ENCODE assay signal across 24 cellular contexts in genomic region chrX:24298191-24298590, GRCh38. TPM values are rescaled to one million over a fixed set of nuclear protein-coding genes. Genes with fewer than 3 reads are reported as not detected.
DNase-seq lines count a peak whose midpoint lies in the region; ATAC-seq and TF ChIP-seq lines count a peak whose summit lies in the region.
"Had no signal": no experiment of that assay in that cellular context is flagged by ENCODE, and none has a peak within 500 bp of the region (broad histone marks: within the 10 kb centered on the region; RNA-seq: fewer than 3 reads in every experiment).

No MANE protein-coding gene starts in this region.

- H3K27me3 Mint-ChIP-seq in WTC11 (ENCODE audit: low read depth) = no peaks in the 10 kb centered on the region
- no peaks in the 10 kb centered on the region for H3K27me3 Mint-ChIP-seq in activated CD4-positive, alpha-beta T cell treated with anti-CD3 and anti-CD28 coated beads, Interleukin-2, amount 10 ng/mL, durations not matched to agents 7 days and 5 days

- no peaks in the 10 kb centered on the region for H3K36me3 ChIP-seq in iPS-15b (ENCODE audit: control insufficient read depth, insufficient read depth, low read length)
- no peaks in the 10 kb centered on the region for H3K36me3 ChIP-seq in smooth muscle cell (ENCODE audit: low read depth)
- H3K36me3 ChIP-seq: prostate gland, spleen had no signal

- H3K79me2 ChIP-seq in smooth muscle cell (ENCODE audit: low read depth) = no peaks in the 10 kb centered on the region

- DNase-seq in NCI-H748 (lab: John Stamatoyannopoulos, UW; ENCODE audit: unreplicated experiment) (peak; percentile 8), NCI-H748 treated with DMSO at 0.1 percent for 48 hours (lab: John Stamatoyannopoulos, UW) (no peak), WTC11 (ENCODE audit: low spot score) (no peak), smooth muscle cell (lab: John Stamatoyannopoulos, UW; ENCODE audit: unreplicated experiment) (no peak), T-helper 2 cell (no peak)
- no peak for DNase-seq in activated CD4-positive, alpha-beta T cell treated with anti-CD3 and anti-CD28 coated beads, Interleukin-2, amount 10 ng/mL, durations not matched to agents 7 days and 5 days
- DNase-seq: 8988T; activated naive CD8-positive, alpha-beta T cell treated with anti-CD3 and anti-CD28 coated beads, Interleukin-2, amount 50 U/mL, for 24 hours; head of caudate nucleus; kidney; MV-4-11; naive thymus-derived CD4-positive, alpha-beta T cell; NCI-H187 treated with DMSO at 0.1 percent for 48 hours; spleen; testis had no signal

- H4K20me1 ChIP-seq in smooth muscle cell (ENCODE audit: low read depth) = no peaks in the 10 kb centered on the region

- POLR2A ChIA-PET in WTC11 (lab: Charles Lee) = no interaction called here
- POLR2A ChIA-PET in activated CD4-positive, alpha-beta T cell treated with anti-CD3 and anti-CD28 coated beads, Interleukin-2, amount 10 ng/mL, durations not matched to agents 7 days and 5 days (lab: Charles Lee) = no interaction called here

- no peak overlapping the region for H3K27ac ChIP-seq in smooth muscle cell (ENCODE audit: low read depth)
- H3K27ac ChIP-seq: prostate gland, spleen, testis had no signal

- H3K9ac ChIP-seq in iPS-15b (ENCODE audit: low read depth, low read length) = peak overlapping the region; percentile 32
- H3K9ac ChIP-seq in smooth muscle cell (ENCODE audit: low read depth) = no peak overlapping the region

- no peaks in the 10 kb centered on the region for H3F3A ChIP-seq in smooth muscle cell (ENCODE audit: low read depth)

- peak overlapping the region; percentile 53 for H3K27ac Mint-ChIP-seq in WTC11
- H3K27ac Mint-ChIP-seq in activated CD4-positive, alpha-beta T cell treated with anti-CD3 and anti-CD28 coated beads, Interleukin-2, amount 10 ng/mL, durations not matched to agents 7 days and 5 days = no peak overlapping the region
- H3K27ac Mint-ChIP-seq: activated naive CD8-positive, alpha-beta T cell treated with anti-CD3 and anti-CD28 coated beads, Interleukin-2, amount 50 U/mL, for 24 hours; activated T-helper 1 cell treated with anti-CD3 and anti-CD28 coated beads, Interleukin-12 subunit alpha, Interleukin-12 subunit beta, Interleukin-2, Interleukin-4 antibody, amounts not matched to agents 30 ng/mL and 10 ng/mL and 1 ng/mL, durations not matched to agents 14 hours and 24 hours and 36 hours; naive thymus-derived CD4-positive, alpha-beta T cell had no signal

- H3K9me3 Mint-ChIP-seq in WTC11 = no peaks in the 10 kb centered on the region
- no peaks in the 10 kb centered on the region for H3K9me3 Mint-ChIP-seq in activated CD4-positive, alpha-beta T cell treated with anti-CD3 and anti-CD28 coated beads, Interleukin-2, amount 10 ng/mL, durations not matched to agents 7 days and 5 days
- H3K9me3 Mint-ChIP-seq: activated naive CD8-positive, alpha-beta T cell treated with anti-CD3 and anti-CD28 coated beads, Interleukin-2, amount 50 U/mL, for 24 hours; activated T-helper 1 cell treated with anti-CD3 and anti-CD28 coated beads, Interleukin-12 subunit alpha, Interleukin-12 subunit beta, Interleukin-2, Interleukin-4 antibody, amounts not matched to agents 30 ng/mL and 10 ng/mL and 1 ng/mL, durations not matched to agents 14 hours and 24 hours and 36 hours had no signal

- ATAC-seq in WTC11 = 0 out of 2 replicates have a peak, but pooled peaks have one; percentile 28
- no peak for ATAC-seq in GM19467 (IDR thresholded peaks at IDR 0.05; ENCODE audit: unreplicated experiment)
- ATAC-seq: activated naive CD8-positive, alpha-beta T cell treated with anti-CD3 and anti-CD28 coated beads, Interleukin-2, amount 50 U/mL, for 24 hours; esophagus mucosa; naive thymus-derived CD4-positive, alpha-beta T cell; Right ventricle myocardium inferior had no signal

- no peaks in the 10 kb centered on the region for H3K9me3 ChIP-seq in iPS-15b (ENCODE audit: control insufficient read depth, insufficient read depth, low read length)
- no peaks in the 10 kb centered on the region for H3K9me3 ChIP-seq in smooth muscle cell (replicated peaks; ENCODE audit: low read depth)
- H3K9me3 ChIP-seq: prostate gland, spleen, testis had no signal

- no peak overlapping the region for H3K4me3 ChIP-seq in iPS-15b (ENCODE audit: low read depth, low read length)
- no peak overlapping the region for H3K4me3 ChIP-seq in smooth muscle cell
- H3K4me3 ChIP-seq: prostate gland, spleen, testis had no signal

- 55% methylated on average over 3 of the region's 3 CpGs for WGBS in smooth muscle cell (ENCODE audit: low lambda C conversion rate)

- H3K4me3 Mint-ChIP-seq in WTC11 = no peak overlapping the region
- H3K4me3 Mint-ChIP-seq in activated CD4-positive, alpha-beta T cell treated with anti-CD3 and anti-CD28 coated beads, Interleukin-2, amount 10 ng/mL, durations not matched to agents 7 days and 5 days = no peak overlapping the region
- H3K4me3 Mint-ChIP-seq: activated naive CD8-positive, alpha-beta T cell treated with anti-CD3 and anti-CD28 coated beads, Interleukin-2, amount 50 U/mL, for 24 hours; activated T-helper 1 cell treated with anti-CD3 and anti-CD28 coated beads, Interleukin-12 subunit alpha, Interleukin-12 subunit beta, Interleukin-2, Interleukin-4 antibody, amounts not matched to agents 30 ng/mL and 10 ng/mL and 1 ng/mL, durations not matched to agents 14 hours and 24 hours and 36 hours; naive thymus-derived CD4-positive, alpha-beta T cell had no signal

- H3K4me1 ChIP-seq in iPS-15b (ENCODE audit: control insufficient read depth, insufficient read depth, low read length) (peaks cover 10% of the 10 kb centered on the region), smooth muscle cell (ENCODE audit: low read depth) (peaks cover 11% of the 10 kb centered on the region)
- H3K4me1 ChIP-seq: prostate gland, spleen, testis had no signal

- CTCF ChIA-PET in WTC11 (lab: Charles Lee) = interaction anchor here (0.6 kb wide), 1 partner anchor 11 kb away, joined by 3 read pairs; no protein-coding TSS in a partner anchor
- CTCF ChIA-PET in activated CD4-positive, alpha-beta T cell treated with anti-CD3 and anti-CD28 coated beads, Interleukin-2, amount 10 ng/mL, durations not matched to agents 7 days and 5 days (lab: Charles Lee) = no interaction called here

- no peaks in the 10 kb centered on the region for H3K27me3 ChIP-seq in iPS-15b (ENCODE audit: control insufficient read depth, insufficient read depth, low read length)
- no peaks in the 10 kb centered on the region for H3K27me3 ChIP-seq in smooth muscle cell (ENCODE audit: low read depth)
- H3K27me3 ChIP-seq: spleen, testis had no signal

- H3K4me2 ChIP-seq in smooth muscle cell = no peak overlapping the region

- H3K4me1 Mint-ChIP-seq in WTC11 = peaks cover 19% of the 10 kb centered on the region
- H3K4me1 Mint-ChIP-seq in activated CD4-positive, alpha-beta T cell treated with anti-CD3 and anti-CD28 coated beads, Interleukin-2, amount 10 ng/mL, durations not matched to agents 7 days and 5 days = no peaks in the 10 kb centered on the region
- H3K4me1 Mint-ChIP-seq: activated naive CD8-positive, alpha-beta T cell treated with anti-CD3 and anti-CD28 coated beads, Interleukin-2, amount 50 U/mL, for 24 hours; naive thymus-derived CD4-positive, alpha-beta T cell had no signal

- H2AFZ ChIP-seq in smooth muscle cell (ENCODE audit: low read depth) = peak overlapping the region; percentile 51

- H3K36me3 Mint-ChIP-seq in WTC11 = no peaks in the 10 kb centered on the region
- no peaks in the 10 kb centered on the region for H3K36me3 Mint-ChIP-seq in activated CD4-positive, alpha-beta T cell treated with anti-CD3 and anti-CD28 coated beads, Interleukin-2, amount 10 ng/mL, durations not matched to agents 7 days and 5 days (ENCODE audit: low read depth)
- H3K36me3 Mint-ChIP-seq: naive thymus-derived CD4-positive, alpha-beta T cell had no signal

- TF ChIP-seq CTCF in WTC11 (IDR thresholded peaks at IDR 0.05) (no peak), smooth muscle cell (IDR thresholded peaks at IDR 0.05; ENCODE audit: borderline replicate concordance, insufficient read depth, poor library complexity, severe bottlenecking) (no peak)

TF ChIP-seq in WTC11, 78 proteins besides CTCF, POLR2A, EP300 and RAD21 (continues in another document):
- TF ChIP-seq, protein P1, sequence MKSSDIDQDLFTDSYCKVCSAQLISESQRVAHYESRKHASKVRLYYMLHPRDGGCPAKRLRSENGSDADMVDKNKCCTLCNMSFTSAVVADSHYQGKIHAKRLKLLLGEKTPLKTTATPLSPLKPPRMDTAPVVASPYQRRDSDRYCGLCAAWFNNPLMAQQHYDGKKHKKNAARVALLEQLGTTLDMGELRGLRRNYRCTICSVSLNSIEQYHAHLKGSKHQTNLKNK (CRISPR knock-in tag; IDR thresholded peaks at IDR 0.05) = no peak
- TF ChIP-seq E2F4 (CRISPR knock-in tag; IDR thresholded peaks at IDR 0.05; ENCODE audit: borderline replicate concordance, low read depth) (no peak), FOXK1 (CRISPR knock-in tag; IDR thresholded peaks at IDR 0.05) (no peak), ETV6 (CRISPR knock-in tag; IDR thresholded peaks at IDR 0.05) (no peak), ZNF396 (CRISPR knock-in tag; IDR thresholded peaks at IDR 0.05; ENCODE audit: borderline replicate concordance) (no peak), CREB1 (CRISPR knock-in tag; IDR thresholded peaks at IDR 0.05) (no peak), USF1 (CRISPR knock-in tag; IDR thresholded peaks at IDR 0.05) (no peak), TCF7 (CRISPR knock-in tag; IDR thresholded peaks at IDR 0.05; ENCODE audit: low read depth) (no peak), NR3C1 (CRISPR knock-in tag; conservative IDR thresholded peaks at IDR 0.05; ENCODE audit: low read depth) (no peak)

RNA-seq across cellular contexts. Expression of gene SUPT20HL2, which starts 15.7 kb away (rescaled TPM):
- total RNA-seq in WTC11 (2021) (not detected in 3 replicates), smooth muscle cell (0.45 TPM in 1 of 2 replicates, not detected in the other)
- not detected in 2 replicates for polyA plus RNA-seq in smooth muscle cell
- not detected for total RNA-seq in activated CD4-positive, alpha-beta T cell treated with anti-CD3 and anti-CD28 coated beads, Interleukin-2, amount 10 ng/mL, durations not matched to agents 7 days and 5 days
- total RNA-seq: activated CD8-positive, alpha-beta memory T cell treated with anti-CD3 and anti-CD28 coated beads for 36 hours; activated T-helper 1 cell treated with anti-CD3 and anti-CD28 coated beads, Interleukin-12 subunit alpha, Interleukin-12 subunit beta, Interleukin-2, Interleukin-4 antibody, amounts not matched to agents 30 ng/mL and 10 ng/mL and 1 ng/mL, durations not matched to agents 14 hours and 24 hours and 36 hours; dermis microvascular lymphatic vessel endothelial cell; esophagus mucosa; kidney; naive thymus-derived CD4-positive, alpha-beta T cell; Right ventricle myocardium inferior; spleen had no signal
- polyA plus RNA-seq: BJ; naive thymus-derived CD4-positive, alpha-beta T cell; spleen had no signal
